In the genomic region with DNA sequence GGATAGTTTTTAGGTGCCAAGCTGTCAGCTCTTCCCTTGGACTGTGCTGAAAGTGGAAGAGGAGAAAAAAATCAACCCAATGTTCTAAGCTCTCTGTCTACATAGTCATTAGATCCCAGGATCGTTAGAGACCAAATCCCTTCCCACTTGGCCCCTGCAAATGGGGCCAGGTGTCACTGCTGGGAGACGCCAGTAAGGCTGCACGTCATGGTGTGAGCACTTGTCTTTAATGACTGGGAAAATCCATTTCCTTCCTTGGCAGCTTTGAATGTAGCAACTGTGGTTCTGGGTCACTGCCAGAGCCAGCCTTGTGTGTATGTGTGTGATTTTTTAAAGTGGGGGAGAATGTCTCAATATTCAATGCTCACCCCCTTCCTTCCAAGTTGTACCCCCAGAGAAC, we compare ENCODE assay signal across 8 cellular contexts. TPM values are rescaled to one million over a fixed set of nuclear protein-coding genes. Genes with fewer than 3 reads are reported as not detected.
DNase-seq lines count a peak whose midpoint lies in the region; ATAC-seq and TF ChIP-seq lines count a peak whose summit lies in the region.

No MANE protein-coding gene starts in this region.

- TF ChIP-seq CTCF in GM12865 (IDR thresholded peaks at IDR 0.05; ENCODE audit: insufficient read depth, low read depth, low read length, missing control alignments) = no peak

- peaks cover 68% of the 10 kb centered on the region for H3K4me1 Mint-ChIP-seq in T-helper 17 cell

- peak overlapping the region; percentile 82 for H3K27ac Mint-ChIP-seq in T-helper 17 cell

- ATAC-seq in HG03196 (IDR thresholded peaks at IDR 0.05; ENCODE audit: unreplicated experiment) = peak; percentile 9
- peak; percentile 14 for ATAC-seq in T-helper 17 cell
- no peak for ATAC-seq in GM18858 (IDR thresholded peaks at IDR 0.05; ENCODE audit: unreplicated experiment)
- ATAC-seq in GM18498 (IDR thresholded peaks at IDR 0.05; ENCODE audit: unreplicated experiment) = no peak

- peaks cover 14% of the 10 kb centered on the region for H3K36me3 Mint-ChIP-seq in T-helper 17 cell (ENCODE audit: low read depth)

- peak overlapping the region; percentile 85 for H3K4me3 Mint-ChIP-seq in T-helper 17 cell

- H3K4me3 ChIP-seq in GM12865 (ENCODE audit: low read depth, low read length) = no peak overlapping the region

- H3K27me3 Mint-ChIP-seq in T-helper 17 cell = no peaks in the 10 kb centered on the region

- no peaks in the 10 kb centered on the region for H3K9me3 ChIP-seq in T-helper 17 cell (ENCODE audit: control insufficient read depth, low read length, poor library complexity, severe bottlenecking)

- DNase-seq in GM12865 (ENCODE audit: low read depth) = peak; percentile 10
- DNase-seq in T-helper 17 cell = no peak
- DNase-seq in medulla oblongata (ENCODE audit: extremely low spot score) = peak; percentile 65
- no peak for DNase-seq in NOMO-1 treated with DMSO at 0.1 percent for 48 hours (lab: John Stamatoyannopoulos, UW; ENCODE audit: unreplicated experiment)
- no peak for DNase-seq in DMS114 treated with DMSO at 0.1 percent for 48 hours (lab: John Stamatoyannopoulos, UW; ENCODE audit: unreplicated experiment)

RNA-seq across cellular contexts. Expression of gene MAN1C1, which starts 59.9 kb away (rescaled TPM):
- total RNA-seq in T-helper 17 cell = 10 to 100 TPM; 16.9 to 27.3 TPM

Comparison
In these comparisons a context has a peak if more than half of its experiments do, and no peak if none do; other contexts are left out.
1. DNase-seq: peak in GM12865 (single experiment) and medulla oblongata (single experiment); none in T-helper 17 cell (0 of 3), NOMO-1 treated with DMSO at 0.1 percent for 48 hours (single experiment) and DMS114 treated with DMSO at 0.1 percent for 48 hours (single experiment).
2. ATAC-seq: peak in HG03196 (single experiment) and T-helper 17 cell (single experiment); none in GM18858 (single experiment) and GM18498 (single experiment).